In the genomic region with DNA sequence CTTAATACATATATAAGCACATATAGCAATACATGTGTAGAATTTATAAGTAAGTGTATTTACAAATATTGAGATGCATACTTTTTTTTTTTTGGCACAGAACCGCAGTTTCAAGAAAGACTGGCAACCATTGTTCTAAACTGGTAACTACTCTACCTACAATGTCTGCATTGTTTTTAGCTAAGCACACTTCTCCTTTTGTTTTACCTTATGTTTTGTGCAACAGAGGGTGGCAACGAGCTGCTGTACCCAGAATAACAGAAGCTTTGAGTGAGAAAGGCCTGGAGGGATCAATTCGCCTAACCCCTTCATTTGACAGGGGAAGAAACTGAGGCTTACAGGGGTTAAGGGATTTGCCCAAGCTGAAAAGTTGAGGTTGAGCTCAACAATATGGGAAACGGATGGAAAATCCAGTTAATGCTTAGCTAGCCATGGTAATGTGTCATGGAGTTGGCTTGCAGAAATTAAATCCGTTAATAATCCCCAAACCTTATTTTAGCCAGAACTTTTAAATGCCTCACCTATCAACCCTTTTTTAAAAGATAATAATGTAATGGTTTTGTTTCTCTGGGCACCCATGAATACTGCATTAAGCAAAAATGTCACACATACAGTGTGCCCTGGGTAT, we compare ENCODE assay signal across 19 cellular contexts. TPM values are rescaled to one million over a fixed set of nuclear protein-coding genes. Genes with fewer than 3 reads are reported as not detected.
DNase-seq lines count a peak whose midpoint lies in the region; TF ChIP-seq lines count a peak whose summit lies in the region.
"Had no signal": no experiment of that assay in that cellular context is flagged by ENCODE, and none has a peak within 500 bp of the region (broad histone marks: within the 10 kb centered on the region; RNA-seq: fewer than 3 reads in every experiment).

No MANE protein-coding gene starts in this region.

- DNase-seq in breast epithelium (ENCODE audit: low spot score in 2 of 2) (no peak), MCF 10A (ENCODE audit: unreplicated experiment) (no peak), SK-MEL-5 (ENCODE audit: low read depth, low spot score) (peak; percentile 62), kidney tubule cell (ENCODE audit: low spot score) (peak; percentile 66), suprapubic skin (ENCODE audit: low spot score in 2 of 2) (no peak), SW 1271 (lab: John Stamatoyannopoulos, UW) (no peak), NCI-H2029 treated with DMSO at 0.1 percent for 48 hours (lab: John Stamatoyannopoulos, UW) (no peak), cardiac septum (ENCODE audit: low spot score) (no peak)
- DNase-seq: Calu3, DMS79 treated with DMSO at 0.1 percent for 48 hours, GDM1, H9, KG1, MG63, NCI-H1417 treated with DMSO at 0.1 percent for 48 hours, NCI-H2107, NCI-H446, NCI-H774, OCI-M1 had no signal

- POLR2A ChIA-PET in MCF 10A (lab: Yijun Ruan, JAX) = no interaction called here

- in situ Hi-C loops in SK-MEL-5 (cut with HindIII; ENCODE audit: low pct_unique_long_range_greater_than_20kb, low sequenced_read_pairs) = no loop called here

- peak overlapping the region; percentile 36 to 46 for H3K27ac ChIP-seq in breast epithelium
- H3K27ac ChIP-seq in suprapubic skin = peak overlapping the region; percentile 43

- CTCF ChIA-PET in MCF 10A (lab: Yijun Ruan, JAX) = interaction anchor here (0.6 to 1.0 kb wide), 5 partner anchors 16 to 660 kb away, joined by 3 read pairs; no protein-coding TSS in a partner anchor

- H3K36me3 ChIP-seq in breast epithelium (no peaks in the 10 kb centered on the region), suprapubic skin (no peaks in the 10 kb centered on the region)
- H3K36me3 ChIP-seq: MG63 had no signal

- no peak overlapping the region for H3K4me3 Mint-ChIP-seq in MCF 10A (ENCODE audit: unreplicated experiment)
- H3K4me3 Mint-ChIP-seq: H9 had no signal

- H3K4me3 ChIP-seq in breast epithelium (no peak overlapping the region), suprapubic skin (no peak overlapping the region)
- H3K4me3 ChIP-seq: MG63 had no signal

- intact Hi-C loops in breast epithelium (cut with DNase I; ENCODE audit: low total_unique reads) = no loop called here
- intact Hi-C loops in MCF 10A (cut with micrococcal nuclease) = loop anchor here (2.0 kb wide), 1 partner anchor 347 kb away; no protein-coding TSS in a partner anchor
- intact Hi-C loops in cardiac septum (cut with DNase I) = loop anchor here (5.0 kb wide), 1 partner anchor 493 kb away; no protein-coding TSS in a partner anchor

- no peaks in the 10 kb centered on the region for H3K9me3 ChIP-seq in breast epithelium
- no peaks in the 10 kb centered on the region for H3K9me3 ChIP-seq in suprapubic skin
- H3K9me3 ChIP-seq: MG63 had no signal

- H3K36me3 Mint-ChIP-seq in MCF 10A (ENCODE audit: insufficient read depth, unreplicated experiment) = no peaks in the 10 kb centered on the region

- H3K4me1 Mint-ChIP-seq in MCF 10A (ENCODE audit: insufficient read depth, unreplicated experiment) = peaks cover 6% of the 10 kb centered on the region

- no peak for TF ChIP-seq POLR2A in breast epithelium (IDR thresholded peaks at IDR 0.05)
- no peak for TF ChIP-seq POLR2A in suprapubic skin (IDR thresholded peaks at IDR 0.05)

- peaks cover 38% of the 10 kb centered on the region for H3K27me3 Mint-ChIP-seq in MCF 10A (ENCODE audit: insufficient read depth, unreplicated experiment)

- no TSS peak for BruUV-seq in MCF 10A (replicated peaks; lab: Mats Ljungman, UMichigan)

- 75% methylated on average over 5 of the region's 5 CpGs for WGBS in suprapubic skin

- H3K4me1 ChIP-seq in breast epithelium (no peaks in the 10 kb centered on the region), suprapubic skin (peaks cover 7% of the 10 kb centered on the region)

- H3K9me3 Mint-ChIP-seq in MCF 10A (ENCODE audit: unreplicated experiment) = no peaks in the 10 kb centered on the region
- H3K9me3 Mint-ChIP-seq: H9 had no signal

- TF ChIP-seq CTCF in breast epithelium (IDR thresholded peaks at IDR 0.05) (no peak), MCF 10A (IDR thresholded peaks at IDR 0.05; ENCODE audit: unreplicated experiment) (no peak), suprapubic skin (IDR thresholded peaks at IDR 0.05) (no peak)

- no peak for TF ChIP-seq EP300 in suprapubic skin (IDR thresholded peaks at IDR 0.05)

- no peak overlapping the region for H3K27ac Mint-ChIP-seq in MCF 10A (ENCODE audit: low read depth, unreplicated experiment)
- H3K27ac Mint-ChIP-seq: H9 had no signal

- H3K27me3 ChIP-seq in breast epithelium (no peaks in the 10 kb centered on the region), suprapubic skin (no peaks in the 10 kb centered on the region)
- H3K27me3 ChIP-seq: MG63 had no signal

RNA-seq across cellular contexts. Expression of gene FZD1, which starts 25.5 kb away (rescaled TPM):
- total RNA-seq in breast epithelium = 10 to 100 TPM; 11.0 to 36.1 (median 20.0) TPM
- total RNA-seq in MCF 10A (2022) = 3.3 and 4.4 TPM in 2 replicates
- total RNA-seq in SK-MEL-5 (2014; rRNA removed; shearing (Covaris generic)) = 3.1 and 3.4 TPM in 2 replicates
- 7.2 and 10.0 TPM in 2 replicates for polyA plus RNA-seq in SK-MEL-5 (2015; cell fraction: cytosol; rRNA removed)
- 2.5 TPM in 2 replicates for polyA plus RNA-seq in SK-MEL-5 (2015; cell fraction: nucleus; rRNA removed)
- total RNA-seq in suprapubic skin = 10 to 100 TPM; 23.1 to 43.4 (median 34.9) TPM
- total RNA-seq in cardiac septum = 23.1 TPM

Comparison
In these comparisons a context has a peak if more than half of its experiments do, and no peak if none do; other contexts are left out.
1. DNase-seq: peak in SK-MEL-5 (single experiment) and kidney tubule cell (single experiment); none in breast epithelium (0 of 2), MCF 10A (single experiment), suprapubic skin (0 of 2), SW 1271 (0 of 2), NCI-H2029 treated with DMSO at 0.1 percent for 48 hours (single experiment) and cardiac septum (single experiment).